Comparison of ENCODE assay signal across 12 cellular contexts in genomic region chrX:48532201-48532600, GRCh38. TPM values are rescaled to one million over a fixed set of nuclear protein-coding genes. Genes with fewer than 3 reads are reported as not detected.
A peak's percentile ranks its signal among the peaks of the same experiment; 100 is the strongest.
DNase-seq lines count a peak whose midpoint lies in the region; ATAC-seq and TF ChIP-seq lines count a peak whose summit lies in the region.
"Had no signal": no experiment of that assay in that cellular context is flagged by ENCODE, and none has a peak within 500 bp of the region (broad histone marks: within the 10 kb centered on the region; RNA-seq: fewer than 3 reads in every experiment).

No MANE protein-coding gene starts in this region.

- no peak for TF ChIP-seq CTCF in SK-N-SH (IDR thresholded peaks at IDR 0.05)
- TF ChIP-seq CTCF in PC-9 (conservative IDR thresholded peaks at IDR 0.05): no peak
- TF ChIP-seq CTCF in osteoblast (IDR thresholded peaks at IDR 0.05; ENCODE audit: extremely low read depth, low read depth, low read length): no peak
- TF ChIP-seq CTCF in nephron progenitor cell (IDR thresholded peaks at IDR 0.05): no peak

- peak overlapping the region; percentile 48; the same call in 1 of the 2 replicates for H2AFZ ChIP-seq in SK-N-SH (ENCODE audit: low read depth)
- no peak overlapping the region for H2AFZ ChIP-seq in PC-9
- no peak overlapping the region for H2AFZ ChIP-seq in osteoblast (ENCODE audit: low read length)

- TF ChIP-seq RAD21 in SK-N-SH (IDR thresholded peaks at IDR 0.05; ENCODE audit: low read length): no peak

- H3K27ac Mint-ChIP-seq in effector memory CD8-positive, alpha-beta T cell: peak overlapping the region in 1 of 2 donors; percentile 90
- no peak overlapping the region for H3K27ac Mint-ChIP-seq in nephron progenitor cell

- H3K4me1 ChIP-seq in SK-N-SH (ENCODE audit: control insufficient read depth in 1 of 2, insufficient read depth in 2 of 2, low read depth in 1 of 2, low read length in 1 of 2): no peaks in the 10 kb centered on the region
- H3K4me1 ChIP-seq in PC-9 (replicated peaks; ENCODE audit: insufficient read depth): no peaks in the 10 kb centered on the region; the same call in 1 of the 2 replicates
- peaks cover 8% of the 10 kb centered on the region for H3K4me1 ChIP-seq in osteoblast (ENCODE audit: insufficient read depth, low read length)

- 42% methylated on average over 1 of the region's 1 CpG for whole genome bisulfite sequencing in SK-N-SH (ENCODE audit: low lambda C conversion rate)

- no peak for TF ChIP-seq EP300 in SK-N-SH (IDR thresholded peaks at IDR 0.05; ENCODE audit: borderline replicate concordance in 1 of 2, low read depth in 1 of 2, low read length in 1 of 2)

- no peaks in the 10 kb centered on the region for H4K20me1 ChIP-seq in SK-N-SH (ENCODE audit: insufficient read depth)
- no peaks in the 10 kb centered on the region for H4K20me1 ChIP-seq in PC-9 (ENCODE audit: insufficient read depth)
- no peaks in the 10 kb centered on the region for H4K20me1 ChIP-seq in osteoblast (ENCODE audit: insufficient read depth, low read length)

- H3K4me3 ChIP-seq in SK-N-SH (ENCODE audit: low read depth in 2 of 2, low read length in 1 of 2) (no peak overlapping the region), PC-9 (no peak overlapping the region), osteoblast (ENCODE audit: insufficient read depth, low read length) (no peak overlapping the region)
- H3K4me3 ChIP-seq: mucosa of descending colon had no signal

- no peak for ATAC-seq in SK-N-SH treated with all-trans-retinoic acid at 6 μM for 48 hours
- ATAC-seq in effector memory CD8-positive, alpha-beta T cell (replicated peaks): no peak

- intact Hi-C loops in PC-9 (cut with micrococcal nuclease; ENCODE audit: unreplicated experiment) (no loop called here), head of caudate nucleus (cut with DNase I) (no loop called here)

- no peak overlapping the region for H3K9ac ChIP-seq in SK-N-SH

- H3F3A ChIP-seq in SK-N-SH (replicated peaks; ENCODE audit: insufficient read depth): no peaks in the 10 kb centered on the region
- H3F3A ChIP-seq in PC-9 (ENCODE audit: insufficient read depth, low read depth): no peaks in the 10 kb centered on the region

- H3K27ac ChIP-seq in SK-N-SH (ENCODE audit: low read depth in 2 of 2, low read length in 1 of 2) (peak overlapping the region in 1 of 2 experiments; percentile 49; a peak in 1 of 4 replicates), PC-9 (peak overlapping the region; percentile 67), osteoblast (ENCODE audit: low read depth, low read length) (peak overlapping the region; percentile 49)

- POLR2A ChIA-PET in SK-N-SH (lab: Yijun Ruan, JAX): no interaction called here
- POLR2A ChIA-PET in PC-9 (lab: Charles Lee; ENCODE audit: unreplicated experiment): no interaction called here

- no peak overlapping the region for H3K4me2 ChIP-seq in SK-N-SH
- peak overlapping the region; percentile 28; the same call in 1 of the 2 replicates for H3K4me2 ChIP-seq in PC-9
- no peak overlapping the region for H3K4me2 ChIP-seq in osteoblast (ENCODE audit: insufficient read depth, low read length)

- H3K79me2 ChIP-seq in SK-N-SH (ENCODE audit: insufficient read depth): no peaks in the 10 kb centered on the region
- no peaks in the 10 kb centered on the region for H3K79me2 ChIP-seq in PC-9 (ENCODE audit: low read depth)
- no peaks in the 10 kb centered on the region for H3K79me2 ChIP-seq in osteoblast (ENCODE audit: insufficient read depth, low read length)

- BruUV-seq in PC-9 (replicated peaks; lab: Mats Ljungman, UMichigan): no TSS peak

- H3K4me1 Mint-ChIP-seq in effector memory CD8-positive, alpha-beta T cell (ENCODE audit: low read depth in 2 of 2): peaks cover 18 to 19% of the 10 kb centered on the region in 2 donors
- H3K4me1 Mint-ChIP-seq in nephron progenitor cell: no peaks in the 10 kb centered on the region

- H3K9me3 ChIP-seq in SK-N-SH (no peaks in the 10 kb centered on the region), PC-9 (ENCODE audit: insufficient read depth, low read depth) (no peaks in the 10 kb centered on the region), osteoblast (ENCODE audit: low read depth, low read length) (no peaks in the 10 kb centered on the region)
- H3K9me3 ChIP-seq: mucosa of descending colon had no signal

- H3K27me3 ChIP-seq in SK-N-SH (ENCODE audit: insufficient read depth): no peaks in the 10 kb centered on the region; the same call in 1 of the 2 replicates
- H3K27me3 ChIP-seq in PC-9 (ENCODE audit: insufficient read depth, low read depth): no peaks in the 10 kb centered on the region
- no peaks in the 10 kb centered on the region for H3K27me3 ChIP-seq in osteoblast (ENCODE audit: insufficient read depth, low read length)

- CTCF ChIA-PET in SK-N-SH (lab: Yijun Ruan, JAX) (no interaction called here), PC-9 (lab: Charles Lee) (no interaction called here)

- H3K36me3 ChIP-seq in SK-N-SH (replicated peaks in 1 of 2; ENCODE audit: control insufficient read depth in 1 of 2, insufficient read depth in 2 of 2, low read length in 1 of 2) (no peaks in the 10 kb centered on the region), PC-9 (ENCODE audit: low read depth) (no peaks in the 10 kb centered on the region), osteoblast (ENCODE audit: insufficient read depth, low read length) (peaks cover 2% of the 10 kb centered on the region)

- H3K9me3 Mint-ChIP-seq in effector memory CD8-positive, alpha-beta T cell: no peaks in the 10 kb centered on the region
- peaks cover 56% of the 10 kb centered on the region for H3K9me3 Mint-ChIP-seq in nephron progenitor cell

- H3K4me3 Mint-ChIP-seq in effector memory CD8-positive, alpha-beta T cell: peak overlapping the region; percentile 0 to 19
- no peak overlapping the region for H3K4me3 Mint-ChIP-seq in nephron progenitor cell

- DNase-seq in SK-N-SH (no peak), PC-9 (no peak), osteoblast (ENCODE audit: insufficient read length, low spot score, missing footprints) (no peak), nephron progenitor cell (no peak), head of caudate nucleus (no peak)
- DNase-seq in effector memory CD8-positive, alpha-beta T cell: no peak
- DNase-seq in effector CD8-positive, alpha-beta T cell (lab: John Stamatoyannopoulos, UW): no peak
- DNase-seq: KG1, NCI-H2029 treated with DMSO at 0.1 percent for 48 hours, retina had no signal

- H3K9me2 ChIP-seq in SK-N-SH (no peaks in the 10 kb centered on the region), PC-9 (ENCODE audit: insufficient read depth) (no peaks in the 10 kb centered on the region)

- no peaks in the 10 kb centered on the region for H3K27me3 Mint-ChIP-seq in effector memory CD8-positive, alpha-beta T cell
- no peaks in the 10 kb centered on the region for H3K27me3 Mint-ChIP-seq in nephron progenitor cell (ENCODE audit: low read depth, poor library complexity)

- peaks cover 33% of the 10 kb centered on the region for H3K36me3 Mint-ChIP-seq in effector memory CD8-positive, alpha-beta T cell (ENCODE audit: insufficient read depth)
- H3K36me3 Mint-ChIP-seq in nephron progenitor cell (ENCODE audit: low read depth): peaks cover 30% of the 10 kb centered on the region

TF ChIP-seq in SK-N-SH, 30 proteins besides CTCF, POLR2A, EP300 and RAD21 (continues in another document):
- no peak for TF ChIP-seq ELF1 (IDR thresholded peaks at IDR 0.05)

TF ChIP-seq in SK-N-SH treated with all-trans-retinoic acid at 6 μM for 48 hours, 23 proteins besides CTCF, POLR2A, EP300 and RAD21 (continues in another document):
- TF ChIP-seq ISL1 (CRISPR knock-in tag; IDR thresholded peaks at IDR 0.05) (no peak), POU6F1 (CRISPR knock-in tag; IDR thresholded peaks at IDR 0.05; ENCODE audit: borderline replicate concordance, low read depth) (no peak), ZFP30 (CRISPR knock-in tag; IDR thresholded peaks at IDR 0.05) (no peak), CSDC2 (CRISPR knock-in tag; IDR thresholded peaks at IDR 0.05) (no peak)

RNA-seq across cellular contexts. Expression of gene TBC1D25, which starts 7.3 kb away (rescaled TPM):
- 11.8 and 18.4 TPM in 2 replicates for polyA plus RNA-seq in SK-N-SH (2012; rRNA removed)
- polyA plus RNA-seq in SK-N-SH (2012; cell fraction: cytosol; rRNA removed): 8.1 and 12.3 TPM in 2 replicates
- 17.5 and 23.2 TPM in 2 replicates for polyA plus RNA-seq in SK-N-SH (2012; cell fraction: nucleus; rRNA removed)
- total RNA-seq in PC-9 (2021) (7.4 and 9.0 TPM in 2 replicates), osteoblast (8.8 and 10.1 TPM in 2 replicates)

RNA-seq across cellular contexts. Expression of gene EBP, which starts 10.6 kb away (rescaled TPM):
- 28.9 and 30.2 TPM in 2 replicates for polyA plus RNA-seq in SK-N-SH (2012; rRNA removed)
- polyA plus RNA-seq in SK-N-SH (2012; cell fraction: cytosol; rRNA removed): 13.0 and 21.4 TPM in 2 replicates
- polyA plus RNA-seq in SK-N-SH (2012; cell fraction: nucleus; rRNA removed): 30.5 and 35.9 TPM in 2 replicates
- 88.1 and 113 TPM in 2 replicates for total RNA-seq in PC-9 (2021)
- total RNA-seq in osteoblast: 45.6 and 64.8 TPM in 2 replicates

RNA-seq across cellular contexts. Expression of gene PORCN, which starts 23.4 kb away (rescaled TPM):
- 10.6 and 11.0 TPM in 2 replicates for polyA plus RNA-seq in SK-N-SH (2012; rRNA removed)
- 4.7 and 7.9 TPM in 2 replicates for polyA plus RNA-seq in SK-N-SH (2012; cell fraction: cytosol; rRNA removed)
- 15.1 and 17.2 TPM in 2 replicates for polyA plus RNA-seq in SK-N-SH (2012; cell fraction: nucleus; rRNA removed)
- total RNA-seq in PC-9 (2021) (11.9 and 14.1 TPM in 2 replicates), osteoblast (12.4 and 13.8 TPM in 2 replicates)

RNA-seq across cellular contexts. Expression of gene RBM3, which starts 42.1 kb away (rescaled TPM):
- polyA plus RNA-seq in SK-N-SH (2012; rRNA removed): 183 and 222 TPM in 2 replicates
- 199 and 242 TPM in 2 replicates for polyA plus RNA-seq in SK-N-SH (2012; cell fraction: cytosol; rRNA removed)
- 192 and 277 TPM in 2 replicates for polyA plus RNA-seq in SK-N-SH (2012; cell fraction: nucleus; rRNA removed)
- total RNA-seq in PC-9 (2021): 120 and 134 TPM in 2 replicates
- 441 and 527 TPM in 2 replicates for total RNA-seq in osteoblast

RNA-seq across cellular contexts. Expression of gene FTSJ1, which starts 56.2 kb away (rescaled TPM):
- 31.5 and 34.1 TPM in 2 replicates for polyA plus RNA-seq in SK-N-SH (2012; rRNA removed)
- polyA plus RNA-seq in SK-N-SH (2012; cell fraction: cytosol; rRNA removed): 18.6 and 27.1 TPM in 2 replicates
- 59.8 and 65.3 TPM in 2 replicates for polyA plus RNA-seq in SK-N-SH (2012; cell fraction: nucleus; rRNA removed)
- total RNA-seq in PC-9 (2021) (35.7 and 44.0 TPM in 2 replicates), osteoblast (67.3 and 67.5 TPM in 2 replicates)
